ENCODE assay signal across 27 cellular contexts in the genomic region with DNA sequence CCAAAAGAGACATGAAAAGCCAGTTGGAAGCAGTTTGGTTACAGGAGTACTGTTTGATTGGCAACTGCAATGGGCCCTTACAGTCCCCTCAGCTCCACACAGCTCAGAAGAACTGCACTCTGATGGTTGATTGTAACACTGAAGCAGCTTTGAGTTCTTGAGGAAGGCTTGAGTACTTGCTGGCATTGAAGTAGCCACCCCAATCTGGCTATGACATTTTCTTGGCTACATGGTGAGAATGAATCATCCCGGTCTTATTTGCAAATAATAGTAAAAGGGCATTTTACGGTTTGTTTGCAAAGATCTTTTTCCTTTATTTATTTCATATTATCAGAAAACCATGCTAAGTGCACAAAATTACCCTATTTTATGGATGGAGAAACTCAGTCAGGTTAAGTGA.
"Had no signal": no experiment of that assay in that cellular context is flagged by ENCODE, and none has a peak within 500 bp of the region (broad histone marks: within the 10 kb centered on the region; RNA-seq: fewer than 3 reads in every experiment).

No MANE protein-coding gene starts in this region.

- ATAC-seq: activated CD4-positive, CD25-positive, alpha-beta regulatory T cell treated with anti-CD3 and anti-CD28 coated beads, Interleukin-2, amount 50 U/mL, for 24 hours; esophagus mucosa; left cardiac atrium; right lobe of liver; stimulated activated naive CD8-positive, alpha-beta T cell treated with anti-CD3 and anti-CD28 coated beads, Interleukin-15, Interleukin-2, amounts not matched to agents 100 U/mL and 50 U/mL, for 24 hours; T-helper 17 cell had no signal

- H3K36me3 ChIP-seq: breast epithelium, right lobe of liver, transverse colon, uterus, WERI-Rb-1 had no signal

- H3K4me1 ChIP-seq: breast epithelium, right lobe of liver, testis, uterus had no signal

- H3K27ac ChIP-seq: breast epithelium, right lobe of liver, testis, transverse colon, uterus, WERI-Rb-1 had no signal

- H3K4me3 ChIP-seq: breast epithelium, right lobe of liver, testis, transverse colon, uterus had no signal

- H3K9me3 ChIP-seq: breast epithelium, right lobe of liver, testis, transverse colon, uterus had no signal

- DNase-seq: activated CD4-positive, alpha-beta T cell treated with anti-CD3 and anti-CD28 coated beads for 48 hours; activated CD4-positive, alpha-beta T cell treated with anti-CD3 and anti-CD28 coated beads, Interleukin-2, amount 50 U/mL, for 48 hours; activated CD8-positive, alpha-beta memory T cell treated with anti-CD3 and anti-CD28 coated beads, Interleukin-2, amount 50 U/mL, for 4 hours; activated gamma-delta T cell; activated naive CD4-positive, alpha-beta T cell treated with anti-CD3 and anti-CD28 coated beads, Interleukin-2, amount 10 ng/mL, durations not matched to agents 7 days and 5 days; activated naive CD8-positive, alpha-beta T cell treated with anti-CD3 and anti-CD28 coated beads, Interleukin-2, amount 10 ng/mL, durations not matched to agents 7 days and 5 days; activated T-cell treated with anti-CD3 and anti-CD28 coated beads, Interleukin-2, amount 50 U/mL, for 1 hour; central memory CD4-positive, alpha-beta T cell; endodermal cell; head of caudate nucleus; hippocampal formation; left cardiac atrium; mammary epithelial cell; posterior cingulate gyrus; right lobe of liver; stimulated activated CD4-positive, alpha-beta T cell treated with anti-CD3 and anti-CD28 coated beads, Interleukin-12 subunit alpha, Interleukin-12 subunit beta, amount 100 ng/mL, for 4 hours; stimulated activated CD4-positive, alpha-beta T cell treated with anti-CD3 and anti-CD28 coated beads, Interleukin-4, amount 100 ng/mL, for 1 hour; stimulated activated naive CD8-positive, alpha-beta T cell treated with anti-CD3 and anti-CD28 coated beads, Interleukin-15, Interleukin-2, amounts not matched to agents 100 U/mL and 50 U/mL, for 24 hours; T-helper 17 cell; T1000; testis; transverse colon; uterus; WERI-Rb-1 had no signal

- H3K27me3 ChIP-seq: breast epithelium, right lobe of liver, testis, transverse colon, uterus had no signal
